24 cellular contexts compared by ENCODE assay signal in the genomic region with DNA sequence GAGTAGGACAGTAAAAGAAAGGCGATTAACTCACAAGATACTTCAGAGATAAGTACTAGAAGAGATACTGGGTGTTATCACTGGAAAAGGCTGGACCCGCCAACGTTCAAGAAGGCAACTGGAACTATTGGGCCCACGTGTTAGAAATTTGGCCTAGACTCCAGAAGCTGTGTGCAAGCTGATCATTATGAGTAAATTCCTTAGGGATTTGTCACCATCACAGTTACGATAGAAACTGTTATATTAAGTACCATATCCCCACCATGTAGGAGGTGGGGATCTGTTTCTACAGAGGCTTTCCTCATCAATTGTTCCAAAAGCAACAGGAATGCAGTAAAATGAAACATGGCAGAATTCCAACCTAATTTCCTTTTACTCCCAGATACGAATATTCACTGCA.
DNase-seq lines count a peak whose midpoint lies in the region; TF ChIP-seq lines count a peak whose summit lies in the region.
"Had no signal": no experiment of that assay in that cellular context is flagged by ENCODE, and none has a peak within 500 bp of the region (broad histone marks: within the 10 kb centered on the region; RNA-seq: fewer than 3 reads in every experiment).

No MANE protein-coding gene starts in this region.

- intact Hi-C loops in transverse colon (cut with DNase I; ENCODE audit: low total_unique reads) = no loop called here

- H3K36me3 ChIP-seq in transverse colon = no peaks in the 10 kb centered on the region
- H3K36me3 ChIP-seq: HAP-1 had no signal

- 67 to 72% methylated on average over 6 of the region's 6 CpGs for WGBS in transverse colon (ENCODE audit: low coverage in 1 of 2), 2 donors

- no peaks in the 10 kb centered on the region for H3K27me3 ChIP-seq in transverse colon

- TF ChIP-seq EP300 in transverse colon (IDR thresholded peaks at IDR 0.05; ENCODE audit: low read depth) = no peak

- in situ Hi-C loops in transverse colon (cut with MboI; ENCODE audit: low pct_ligation_motif_present in 1 of 4, low pct_unique_long_range_greater_than_20kb in 1 of 4, low sequenced_read_pairs in 3 of 4) = no loop called here

- H3K9me3 ChIP-seq in transverse colon = no peaks in the 10 kb centered on the region
- H3K9me3 ChIP-seq: Caco-2, HAP-1, mucosa of descending colon had no signal

- TF ChIP-seq POLR2A in transverse colon (IDR thresholded peaks at IDR 0.05) = no peak

- H3K27ac ChIP-seq in transverse colon = no peak overlapping the region
- H3K27ac ChIP-seq: VCaP had no signal

- H3K4me3 ChIP-seq in fibroblast of mammary gland (ENCODE audit: control insufficient read depth, low read depth, low read length) (no peak overlapping the region), transverse colon (no peak overlapping the region)
- H3K4me3 ChIP-seq: HAP-1, mucosa of descending colon, smooth muscle cell had no signal

- TF ChIP-seq CTCF in fibroblast of mammary gland (conservative IDR thresholded peaks at IDR 0.05; ENCODE audit: control insufficient read depth, insufficient read depth, low read depth, low read length) (no peak), transverse colon (IDR thresholded peaks at IDR 0.05) (no peak)

- DNase-seq in Daoy (ENCODE audit: low read depth) (peak; percentile 68), NCI-H446 (lab: John Stamatoyannopoulos, UW) (peak; percentile 33 to 70), fibroblast of mammary gland (ENCODE audit: low read depth) (peak; percentile 77), renal cortical epithelial cell (ENCODE audit: low read depth) (peak; percentile 56), epidermal melanocyte (ENCODE audit: insufficient read length, low spot score) (no peak), transverse colon (no peak), medulla oblongata (ENCODE audit: extremely low spot score) (no peak)
- DNase-seq in stimulated activated CD4-positive, alpha-beta T cell treated with anti-CD3 and anti-CD28 coated beads, Interleukin-12 subunit alpha, Interleukin-12 subunit beta, amount 100 ng/mL, for 4 hours = no peak
- DNase-seq: activated CD4-positive, alpha-beta T cell treated with anti-CD3 and anti-CD28 coated beads, Interleukin-2, amount 10 ng/mL, durations not matched to agents 7 days and 5 days; activated CD8-positive, alpha-beta memory T cell treated with anti-CD3 and anti-CD28 coated beads, Interleukin-2, amount 10 ng/mL, durations not matched to agents 7 days and 5 days; activated naive CD4-positive, alpha-beta T cell treated with anti-CD3 and anti-CD28 coated beads, Interleukin-2, amount 50 U/mL, for 16 hours; anterior cingulate cortex; Caco-2; head of caudate nucleus; IMR-90; mucosa of descending colon; NCI-H1436; NCI-H2107; NCI-H526; stimulated activated CD4-positive, alpha-beta T cell treated with anti-CD3 and anti-CD28 coated beads, Interleukin-2, amount 100 ng/mL, for 48 hours; stimulated activated naive CD4-positive, alpha-beta T cell had no signal

- H3K4me1 ChIP-seq in transverse colon = no peaks in the 10 kb centered on the region
- H3K4me1 ChIP-seq: Caco-2 had no signal

Comparison
In these comparisons a context has a peak if more than half of its experiments do, and no peak if none do; other contexts are left out.
1. DNase-seq: peak in Daoy (single experiment), NCI-H446 (2 of 2), fibroblast of mammary gland (single experiment) and renal cortical epithelial cell (single experiment); none in epidermal melanocyte (single experiment), stimulated activated CD4-positive, alpha-beta T cell treated with anti-CD3 and anti-CD28 coated beads, Interleukin-12 subunit alpha, Interleukin-12 subunit beta, amount 100 ng/mL, for 4 hours (single experiment), transverse colon (single experiment) and medulla oblongata (single experiment).